In genomic region chr11:97972731-97973130, GRCh38 we compare ENCODE assay signal across 32 cellular contexts.
DNase-seq lines count a peak whose midpoint lies in the region; ATAC-seq, FAIRE-seq and TF ChIP-seq lines count a peak whose summit lies in the region.
"Had no signal": no experiment of that assay in that cellular context is flagged by ENCODE, and none has a peak within 500 bp of the region (broad histone marks: within the 10 kb centered on the region; RNA-seq: fewer than 3 reads in every experiment).

No MANE protein-coding gene starts in this region.

- FAIRE-seq in keratinocyte (lab: Jason Lieb, UNC): no peak
- FAIRE-seq: GM12891, GM19239, HTR-8/SVneo, RCC 7860 had no signal

- no peaks in the 10 kb centered on the region for H4K20me1 ChIP-seq in SK-N-SH (ENCODE audit: insufficient read depth)
- no peaks in the 10 kb centered on the region for H4K20me1 ChIP-seq in PC-9 (ENCODE audit: insufficient read depth)
- H4K20me1 ChIP-seq in keratinocyte (ENCODE audit: control insufficient read depth, extremely low read depth, insufficient read depth, low read length): no peaks in the 10 kb centered on the region
- no peaks in the 10 kb centered on the region for H4K20me1 ChIP-seq in OCI-LY7 (ENCODE audit: insufficient read depth, low read length)

- WGBS in SK-N-SH (ENCODE audit: low lambda C conversion rate): 68% methylated on average over 4 of the region's 5 CpGs

- dilution Hi-C loops in keratinocyte (cut with MboI; ENCODE audit: extremely low pct_ligation_motif_present, low sequenced_read_pairs): no loop called here

- CTCF ChIA-PET in SK-N-SH (lab: Yijun Ruan, JAX) (no interaction called here), PC-9 (lab: Charles Lee) (no interaction called here), OCI-LY7 (lab: Charles Lee; ENCODE audit: unreplicated experiment) (no interaction called here)

- DNase-seq in SK-N-SH: no peak
- no peak for DNase-seq in PC-9
- no peak for DNase-seq in keratinocyte (ENCODE audit: low read depth, low spot score)
- DNase-seq in colonic mucosa: no peak
- DNase-seq in OCI-LY7 (ENCODE audit: low spot score): no peak
- DNase-seq: CD8-positive, alpha-beta T cell; DMS 273 treated with DMSO at 0.1 percent for 48 hours; DMS79; EL; GF-D8; HFFc6; KG1; NCI-H1048; NCI-H1417; NCI-H1694; NCI-H2081; NCI-H2227 treated with DMSO at 0.1 percent for 48 hours; NCI-H510A; NCI-H69; OCI-M1; SIG-M5 had no signal

- H3K9ac ChIP-seq in SK-N-SH (no peak overlapping the region), keratinocyte (ENCODE audit: control insufficient read depth, extremely low read depth, insufficient read depth, low read length) (no peak overlapping the region), colonic mucosa (ENCODE audit: low read depth in 2 of 2, low read length in 2 of 2) (no peak overlapping the region)

- no peak for TF ChIP-seq CTCF in SK-N-SH (IDR thresholded peaks at IDR 0.05)
- TF ChIP-seq CTCF in PC-9 (conservative IDR thresholded peaks at IDR 0.05): no peak
- TF ChIP-seq CTCF in keratinocyte (optimal IDR thresholded peaks at IDR 0.05 in 1 of 3, IDR thresholded peaks at IDR 0.05 in 1 of 3, conservative IDR thresholded peaks at IDR 0.05 in 1 of 3; ENCODE audit: extremely low read depth in 1 of 3, insufficient read depth in 2 of 3, low read length in 3 of 3): no peak
- no peak for TF ChIP-seq CTCF in colonic mucosa (IDR thresholded peaks at IDR 0.05)
- no peak for TF ChIP-seq CTCF in OCI-LY7 (conservative IDR thresholded peaks at IDR 0.05; ENCODE audit: low read length)

- H3K4me2 ChIP-seq in SK-N-SH: no peak overlapping the region
- H3K4me2 ChIP-seq in PC-9: no peak overlapping the region
- H3K4me2 ChIP-seq in keratinocyte (ENCODE audit: control insufficient read depth, extremely low read depth, insufficient read depth, low read depth, low read length): no peak overlapping the region
- H3K4me2 ChIP-seq in OCI-LY7 (ENCODE audit: low read length): no peak overlapping the region

- BruUV-seq in PC-9 (replicated peaks; lab: Mats Ljungman, UMichigan) (no TSS peak), OCI-LY7 (replicated peaks; lab: Mats Ljungman, UMichigan) (no TSS peak)

- H3K9me3 ChIP-seq in SK-N-SH (no peaks in the 10 kb centered on the region), PC-9 (ENCODE audit: insufficient read depth, low read depth) (no peaks in the 10 kb centered on the region), keratinocyte (ENCODE audit: control insufficient read depth, low read depth, low read length) (no peaks in the 10 kb centered on the region), colonic mucosa (no peaks in the 10 kb centered on the region), OCI-LY7 (ENCODE audit: low read length) (no peaks in the 10 kb centered on the region)
- H3K9me3 ChIP-seq: HAP-1 had no signal

- POLR2A ChIA-PET in SK-N-SH (lab: Yijun Ruan, JAX): no interaction called here
- POLR2A ChIA-PET in PC-9 (lab: Charles Lee; ENCODE audit: unreplicated experiment): no interaction called here
- POLR2A ChIA-PET in OCI-LY7 (lab: Charles Lee): no interaction called here

- H3K9me2 ChIP-seq in SK-N-SH (no peaks in the 10 kb centered on the region), PC-9 (ENCODE audit: insufficient read depth) (no peaks in the 10 kb centered on the region), OCI-LY7 (ENCODE audit: insufficient read depth, low read length) (no peaks in the 10 kb centered on the region)

- H3K9me1 ChIP-seq in keratinocyte (ENCODE audit: control insufficient read depth, extremely low read depth, insufficient read depth, low read length): no peaks in the 10 kb centered on the region

- intact Hi-C loops in PC-9 (cut with micrococcal nuclease; ENCODE audit: unreplicated experiment): no loop called here
- intact Hi-C loops in colonic mucosa (cut with DNase I): no loop called here
- intact Hi-C loops in OCI-LY7 (cut with micrococcal nuclease; ENCODE audit: unreplicated experiment): no loop called here

- no peaks in the 10 kb centered on the region for H3K27me3 ChIP-seq in SK-N-SH (ENCODE audit: insufficient read depth)
- no peaks in the 10 kb centered on the region for H3K27me3 ChIP-seq in PC-9 (ENCODE audit: insufficient read depth, low read depth)
- H3K27me3 ChIP-seq in keratinocyte (ENCODE audit: control insufficient read depth, extremely low read depth, insufficient read depth, low read length): no peaks in the 10 kb centered on the region
- no peaks in the 10 kb centered on the region for H3K27me3 ChIP-seq in colonic mucosa

- TF ChIP-seq RAD21 in SK-N-SH (IDR thresholded peaks at IDR 0.05; ENCODE audit: low read length): no peak

- ATAC-seq in SK-N-SH treated with all-trans-retinoic acid at 6 μM for 48 hours (no peak), GM21717 (IDR thresholded peaks at IDR 0.05; ENCODE audit: unreplicated experiment) (no peak), GM19397 (IDR thresholded peaks at IDR 0.05; ENCODE audit: unreplicated experiment) (no peak)
- ATAC-seq: CD8-positive, alpha-beta T cell had no signal

- peak overlapping the region; percentile 44 for H2AFZ ChIP-seq in SK-N-SH (ENCODE audit: low read depth)
- peak overlapping the region; percentile 46 for H2AFZ ChIP-seq in PC-9
- peak overlapping the region; percentile 36 for H2AFZ ChIP-seq in keratinocyte (ENCODE audit: control insufficient read depth, low read length)
- H2AFZ ChIP-seq in OCI-LY7 (ENCODE audit: low read length): no peak overlapping the region

- H3K27ac ChIP-seq in SK-N-SH (ENCODE audit: low read depth in 2 of 2, low read length in 1 of 2) (no peak overlapping the region), PC-9 (no peak overlapping the region), keratinocyte (ENCODE audit: control insufficient read depth, insufficient read depth, low read length) (no peak overlapping the region), colonic mucosa (no peak overlapping the region), OCI-LY7 (ENCODE audit: low read depth, low read length, poor library complexity, severe bottlenecking) (no peak overlapping the region)
- H3K27ac ChIP-seq: 22Rv1, C4-2B, SK-N-MC had no signal

- H3F3A ChIP-seq in SK-N-SH (replicated peaks; ENCODE audit: insufficient read depth) (no peaks in the 10 kb centered on the region), PC-9 (ENCODE audit: insufficient read depth, low read depth) (no peaks in the 10 kb centered on the region)

- no peaks in the 10 kb centered on the region for H3K4me1 ChIP-seq in SK-N-SH (ENCODE audit: control insufficient read depth in 1 of 2, insufficient read depth in 2 of 2, low read depth in 1 of 2, low read length in 1 of 2)
- H3K4me1 ChIP-seq in PC-9 (replicated peaks; ENCODE audit: insufficient read depth): no peaks in the 10 kb centered on the region
- peaks cover 8% of the 10 kb centered on the region for H3K4me1 ChIP-seq in keratinocyte (ENCODE audit: control insufficient read depth, extremely low read depth, insufficient read depth, low read length)
- no peaks in the 10 kb centered on the region for H3K4me1 ChIP-seq in colonic mucosa
- no peaks in the 10 kb centered on the region for H3K4me1 ChIP-seq in OCI-LY7 (ENCODE audit: insufficient read depth, low read length, poor library complexity, severe bottlenecking)

- H3K4me3 ChIP-seq in SK-N-SH (ENCODE audit: low read depth in 2 of 2, low read length in 1 of 2) (no peak overlapping the region), PC-9 (no peak overlapping the region), keratinocyte (ENCODE audit: control insufficient read depth in 2 of 3, extremely low read depth in 1 of 3, insufficient read depth in 2 of 3, low read depth in 1 of 3, low read length in 3 of 3) (no peak overlapping the region), colonic mucosa (no peak overlapping the region), OCI-LY7 (ENCODE audit: low read depth, low read length, poor library complexity, severe bottlenecking) (no peak overlapping the region)
- H3K4me3 ChIP-seq: HAP-1, SK-N-MC had no signal

- H3K36me3 ChIP-seq in SK-N-SH (replicated peaks in 1 of 2; ENCODE audit: control insufficient read depth in 1 of 2, insufficient read depth in 2 of 2, low read length in 1 of 2) (no peaks in the 10 kb centered on the region), PC-9 (ENCODE audit: low read depth) (no peaks in the 10 kb centered on the region), keratinocyte (ENCODE audit: control insufficient read depth in 2 of 2, extremely low read depth in 1 of 2, insufficient read depth in 2 of 2, low read length in 2 of 2) (no peaks in the 10 kb centered on the region), colonic mucosa (no peaks in the 10 kb centered on the region), OCI-LY7 (ENCODE audit: insufficient read depth, low read length) (no peaks in the 10 kb centered on the region)
- H3K36me3 ChIP-seq: HAP-1 had no signal

- no peak for TF ChIP-seq EP300 in SK-N-SH (IDR thresholded peaks at IDR 0.05; ENCODE audit: borderline replicate concordance in 1 of 2, low read depth in 1 of 2, low read length in 1 of 2)

- H3K79me2 ChIP-seq in SK-N-SH (ENCODE audit: insufficient read depth) (no peaks in the 10 kb centered on the region; the same call in 1 of the 2 replicates), PC-9 (ENCODE audit: low read depth) (no peaks in the 10 kb centered on the region), keratinocyte (ENCODE audit: control insufficient read depth, insufficient read depth, low read length) (no peaks in the 10 kb centered on the region), OCI-LY7 (ENCODE audit: insufficient read depth, low read depth, low read length) (no peaks in the 10 kb centered on the region)

TF ChIP-seq in SK-N-SH, 30 proteins besides CTCF, POLR2A, EP300 and RAD21 (continues in another document):
- TF ChIP-seq SMC3 (IDR thresholded peaks at IDR 0.05; ENCODE audit: low read depth, low read length) (no peak), SIN3A (IDR thresholded peaks at IDR 0.05; ENCODE audit: borderline replicate concordance, low read depth, low read length) (no peak), POLR2AphosphoS5 (IDR thresholded peaks at IDR 0.05; ENCODE audit: low read depth, low read length) (no peak), TCF12 (IDR thresholded peaks at IDR 0.05) (no peak), EZH2phosphoT487 (IDR thresholded peaks at IDR 0.05; ENCODE audit: borderline replicate concordance, low read depth) (no peak), CHD2 (IDR thresholded peaks at IDR 0.05; ENCODE audit: low read length, partially characterized antibody) (no peak), NFIC (IDR thresholded peaks at IDR 0.05; ENCODE audit: borderline replicate concordance) (no peak), GABPA (IDR thresholded peaks at IDR 0.05; ENCODE audit: low read depth) (no peak)

TF ChIP-seq in SK-N-SH treated with all-trans-retinoic acid at 6 μM for 48 hours, 23 proteins besides CTCF, POLR2A, EP300 and RAD21 (continues in another document):
- no peak for TF ChIP-seq BACH2 (CRISPR knock-in tag; IDR thresholded peaks at IDR 0.05; ENCODE audit: borderline replicate concordance)
